ENCODE assay signal across 13 cellular contexts in genomic region chr12:49294804-49295086, GRCh38. TPM values are rescaled to one million over a fixed set of nuclear protein-coding genes. Genes with fewer than 3 reads are reported as not detected.
"Had no signal": no experiment of that assay in that cellular context is flagged by ENCODE, and none has a peak within 500 bp of the region (broad histone marks: within the 10 kb centered on the region; RNA-seq: fewer than 3 reads in every experiment).

No MANE protein-coding gene starts in this region.

- H3K27ac ChIP-seq: colonic mucosa, left lung, neutrophil, upper lobe of left lung had no signal

- H3K36me3 ChIP-seq: colonic mucosa, left lung, neutrophil, upper lobe of left lung had no signal

- DNase-seq: activated B cell treated with CpG ODN at 0.5 μM for 24 hours; activated CD8-positive, alpha-beta memory T cell treated with anti-CD3 and anti-CD28 coated beads for 24 hours; central memory CD4-positive, alpha-beta T cell; colonic mucosa; mammary epithelial cell; naive B cell; small intestine; stimulated activated naive CD8-positive, alpha-beta T cell treated with anti-CD3 and anti-CD28 coated beads, Interleukin-15, amount 100 ng/mL, for 72 hours had no signal

- H3K4me3 ChIP-seq: colonic mucosa, left lung, upper lobe of left lung had no signal

- ATAC-seq: left lung; right cardiac atrium; stimulated activated naive CD8-positive, alpha-beta T cell treated with anti-CD3 and anti-CD28 coated beads, Interleukin-15, amount 100 ng/mL, for 72 hours had no signal

- H3K9me3 ChIP-seq: colonic mucosa, left lung, neutrophil, upper lobe of left lung had no signal

RNA-seq across cellular contexts. Expression of gene PRPH, which starts 0.2 kb away (rescaled TPM):
- polyA plus RNA-seq: mammary epithelial cell had no signal

RNA-seq across cellular contexts. Expression of gene C1QL4, which starts 42.2 kb away (rescaled TPM):
- polyA plus RNA-seq: esophagus, right cardiac atrium had no signal
